ENCODE assay signal across 19 cellular contexts in the genomic region with DNA sequence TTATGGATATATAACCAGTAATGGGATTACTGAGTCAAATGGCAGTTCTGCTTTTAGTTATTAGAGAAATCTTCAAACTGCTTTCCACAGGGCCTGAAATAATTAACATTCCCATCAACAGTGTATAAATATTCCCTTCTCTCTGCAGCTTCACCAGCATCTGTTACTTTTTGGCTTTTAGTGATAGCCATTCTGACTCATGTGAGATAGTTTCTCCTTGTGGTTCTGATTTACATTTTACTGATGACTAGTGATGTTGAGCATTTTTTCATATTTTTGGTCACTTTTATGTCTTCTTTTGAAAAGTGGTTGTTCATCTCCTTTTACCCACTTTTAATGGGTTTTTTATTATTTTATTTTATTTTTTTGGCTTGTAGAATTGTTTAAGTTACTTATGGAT.
"Had no signal": no experiment of that assay in that cellular context is flagged by ENCODE, and none has a peak within 500 bp of the region (broad histone marks: within the 10 kb centered on the region; RNA-seq: fewer than 3 reads in every experiment).

No MANE protein-coding gene starts in this region.

- DNase-seq: activated CD4-positive, alpha-beta T cell treated with anti-CD3 and anti-CD28 coated beads, Interleukin-2, amount 50 U/mL, for 4 hours; activated CD4-positive, CD25-positive, alpha-beta regulatory T cell treated with anti-CD3 and anti-CD28 coated beads, Interleukin-2, amount 50 U/mL, for 72 hours; activated gamma-delta T cell; amniotic stem cell; effector CD4-positive, alpha-beta T cell; foreskin melanocyte; glutamatergic neuron; hippocampal formation; kidney; midbrain; retina; stimulated activated CD4-positive, alpha-beta T cell treated with anti-CD3 and anti-CD28 coated beads, Interleukin-12 subunit alpha, Interleukin-12 subunit beta, amount 100 ng/mL, for 4 hours; stimulated activated CD4-positive, alpha-beta T cell treated with anti-CD3 and anti-CD28 coated beads, Interleukin-1b, Interleukin-23, amount 100 ng/mL, for 48 hours; stimulated activated naive CD4-positive, alpha-beta T cell treated with Interleukin-2 at 50 U/mL for 16 hours; SW 1271; T-helper 2 cell; uterus had no signal

- H3K36me3 ChIP-seq: breast epithelium, tibial nerve, uterus had no signal

- H3K4me1 ChIP-seq: breast epithelium, tibial nerve, uterus had no signal

- H3K9me3 ChIP-seq: uterus had no signal

- H3K27me3 ChIP-seq: breast epithelium, tibial nerve, uterus had no signal

- H3K4me3 ChIP-seq: breast epithelium, tibial nerve, uterus had no signal
